26 cellular contexts compared by ENCODE assay signal in the genomic region with DNA sequence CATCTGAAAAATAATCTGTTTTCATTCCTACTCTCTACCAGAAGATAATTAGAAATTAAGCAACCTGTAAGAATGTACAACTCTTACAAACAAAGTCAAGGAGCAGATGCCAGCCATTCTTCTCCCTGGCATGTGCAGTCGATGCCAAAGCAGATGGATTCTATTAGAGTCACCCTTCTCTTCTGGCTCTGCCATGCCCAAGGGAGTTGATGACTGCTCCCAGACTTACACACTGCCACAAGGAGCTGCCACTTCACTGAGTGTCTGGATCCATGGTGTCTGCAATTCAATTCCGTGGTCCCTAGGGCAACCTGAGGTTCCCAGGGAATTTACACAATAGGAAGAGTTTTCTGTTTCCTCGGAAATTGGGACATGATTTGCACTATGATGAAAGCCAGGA.
DNase-seq lines count a peak whose midpoint lies in the region; ATAC-seq and TF ChIP-seq lines count a peak whose summit lies in the region.
"Had no signal": no experiment of that assay in that cellular context is flagged by ENCODE, and none has a peak within 500 bp of the region (broad histone marks: within the 10 kb centered on the region; RNA-seq: fewer than 3 reads in every experiment).

No MANE protein-coding gene starts in this region.

- peaks cover 34% of the 10 kb centered on the region for H3K27me3 Mint-ChIP-seq in T-helper 17 cell

- H2BK15ac ChIP-seq in IMR-90 (ENCODE audit: low read depth, low read length): no peak overlapping the region
- no peak overlapping the region for H2BK15ac ChIP-seq in mesendoderm (replicated peaks; ENCODE audit: low read depth)

- H3K36me3 ChIP-seq in IMR-90 (ENCODE audit: control insufficient read depth, insufficient read depth, low read length) (no peaks in the 10 kb centered on the region), mesendoderm (ENCODE audit: control insufficient read depth, insufficient read depth, low read length) (no peaks in the 10 kb centered on the region)
- H3K36me3 ChIP-seq: BLaER1 treated with 17β-estradiol and CSF1 and Interleukin-3, amounts not matched to agents 10 nM and 100 nM; cardiac muscle cell; MG63; Peyer's patch; SJCRH30 had no signal

- peak overlapping the region; percentile 40 for H2AK9ac ChIP-seq in IMR-90 (replicated peaks; ENCODE audit: low read depth, low read length, poor library complexity)

- H3K4me2 ChIP-seq in IMR-90 (ENCODE audit: low read depth, low read length) (no peak overlapping the region), mesendoderm (ENCODE audit: low read length) (no peak overlapping the region)
- H3K4me2 ChIP-seq: BLaER1 treated with 17β-estradiol and CSF1 and Interleukin-3, amounts not matched to agents 10 nM and 100 nM had no signal

- H2AFZ ChIP-seq in IMR-90 (replicated peaks; ENCODE audit: low read length, poor library complexity): no peak overlapping the region

- in situ Hi-C loops in IMR-90 (cut with MboI; ENCODE audit: low sequenced_read_pairs): no loop called here

- H3K27ac ChIP-seq in IMR-90 (ENCODE audit: insufficient read depth, low read length): no peak overlapping the region
- H3K27ac ChIP-seq in mesendoderm (ENCODE audit: low read depth, low read length): no peak overlapping the region
- H3K27ac ChIP-seq: BLaER1 treated with 17β-estradiol and CSF1 and Interleukin-3, amounts not matched to agents 10 nM and 100 nM; cardiac muscle cell; Peyer's patch; SJCRH30 had no signal

- H3K4me3 ChIP-seq in IMR-90 (ENCODE audit: insufficient read depth, low read depth, low read length): no peak overlapping the region
- no peak overlapping the region for H3K4me3 ChIP-seq in mesendoderm (ENCODE audit: low read length)
- H3K4me3 ChIP-seq: BLaER1 treated with 17β-estradiol and CSF1 and Interleukin-3, amounts not matched to agents 10 nM and 100 nM; cardiac muscle cell; MG63; Peyer's patch; SJCRH30 had no signal

- no peak overlapping the region for H3K18ac ChIP-seq in IMR-90 (ENCODE audit: low read depth, low read length)
- no peak overlapping the region for H3K18ac ChIP-seq in mesendoderm (ENCODE audit: low read length)

- H3K36me3 Mint-ChIP-seq in T-helper 17 cell (ENCODE audit: low read depth): no peaks in the 10 kb centered on the region
- H3K36me3 Mint-ChIP-seq: activated naive CD4-positive, alpha-beta T cell treated with anti-CD3 and anti-CD28 coated beads, Interleukin-2, amount 50 U/mL, for 24 hours; IgD-negative memory B cell had no signal

- no peak overlapping the region for H3K4me3 Mint-ChIP-seq in T-helper 17 cell
- H3K4me3 Mint-ChIP-seq: activated CD4-positive, alpha-beta T cell treated with anti-CD3 and anti-CD28 coated beads, Interleukin-2, amount 10 ng/mL, durations not matched to agents 7 days and 5 days; activated naive CD4-positive, alpha-beta T cell treated with anti-CD3 and anti-CD28 coated beads, Interleukin-2, amount 50 U/mL, for 24 hours; activated T-helper 1 cell treated with anti-CD3 and anti-CD28 coated beads, Interleukin-12 subunit alpha, Interleukin-12 subunit beta, Interleukin-2, Interleukin-4 antibody, amounts not matched to agents 30 ng/mL and 10 ng/mL and 1 ng/mL, durations not matched to agents 14 hours and 24 hours and 36 hours; dendritic cell treated with granulocyte-macrophage colony-stimulating factor and Interleukin-4, amounts not matched to agents 40 ng/mL and 50 ng/mL, for 4 days; IgD-negative memory B cell; T-helper 1 cell treated with Interleukin-12 subunit alpha and Interleukin-12 subunit beta and Interleukin-4 antibody, amounts not matched to agents 30 μg/mL and 1 μg/mL, for 36 hours had no signal

- H3K14ac ChIP-seq in IMR-90 (replicated peaks; ENCODE audit: low read depth, low read length): no peak overlapping the region

- H2AK5ac ChIP-seq in IMR-90 (ENCODE audit: low read depth, low read length) (no peak overlapping the region), mesendoderm (ENCODE audit: low read length) (peak overlapping the region; percentile 33)

- no TSS peak for BruUV-seq in IMR-90 (replicated peaks; lab: Mats Ljungman, UMichigan)

- no peak overlapping the region for H2BK5ac ChIP-seq in IMR-90 (ENCODE audit: low read depth, low read length, poor library complexity, severe bottlenecking)
- H2BK5ac ChIP-seq in mesendoderm (ENCODE audit: low read length): no peak overlapping the region

- H4K20me1 ChIP-seq in IMR-90 (ENCODE audit: insufficient read depth, low read length): no peaks in the 10 kb centered on the region
- H4K20me1 ChIP-seq: BLaER1 treated with 17β-estradiol and CSF1 and Interleukin-3, amounts not matched to agents 10 nM and 100 nM had no signal

- H3K27me3 ChIP-seq in IMR-90 (ENCODE audit: control insufficient read depth, insufficient read depth, low read length) (no peaks in the 10 kb centered on the region), mesendoderm (ENCODE audit: insufficient read depth, low read length, poor library complexity) (no peaks in the 10 kb centered on the region)
- H3K27me3 ChIP-seq: BLaER1 treated with 17β-estradiol and CSF1 and Interleukin-3, amounts not matched to agents 10 nM and 100 nM; cardiac muscle cell; MG63; Peyer's patch; SJCRH30 had no signal

- no peaks in the 10 kb centered on the region for H3K79me1 ChIP-seq in IMR-90 (ENCODE audit: low read depth in 1 of 2, low read length in 2 of 2)
- no peaks in the 10 kb centered on the region for H3K79me1 ChIP-seq in mesendoderm (ENCODE audit: low read length)

- H2BK120ac ChIP-seq in IMR-90 (ENCODE audit: low read depth, low read length) (no peak overlapping the region), mesendoderm (ENCODE audit: low read depth, low read length) (no peak overlapping the region)

- peaks cover 5% of the 10 kb centered on the region; the same call in 1 of the 2 replicates for H3K9me1 ChIP-seq in IMR-90 (ENCODE audit: insufficient read depth, low read length)

- H3K23ac ChIP-seq in IMR-90 (ENCODE audit: low read depth, low read length) (no peak overlapping the region), mesendoderm (ENCODE audit: low read length) (no peak overlapping the region)

- POLR2A ChIA-PET in IMR-90 (lab: Charles Lee; ENCODE audit: unreplicated experiment): no interaction called here

- no peak overlapping the region for H3K27ac Mint-ChIP-seq in T-helper 17 cell
- H3K27ac Mint-ChIP-seq: activated CD4-positive, alpha-beta T cell treated with anti-CD3 and anti-CD28 coated beads, Interleukin-2, amount 10 ng/mL, durations not matched to agents 7 days and 5 days; activated naive CD4-positive, alpha-beta T cell treated with anti-CD3 and anti-CD28 coated beads, Interleukin-2, amount 50 U/mL, for 24 hours; activated T-helper 1 cell treated with anti-CD3 and anti-CD28 coated beads, Interleukin-12 subunit alpha, Interleukin-12 subunit beta, Interleukin-2, Interleukin-4 antibody, amounts not matched to agents 30 ng/mL and 10 ng/mL and 1 ng/mL, durations not matched to agents 14 hours and 24 hours and 36 hours; dendritic cell treated with granulocyte-macrophage colony-stimulating factor and Interleukin-4, amounts not matched to agents 40 ng/mL and 50 ng/mL, for 4 days; IgD-negative memory B cell; T-helper 1 cell treated with Interleukin-12 subunit alpha and Interleukin-12 subunit beta and Interleukin-4 antibody, amounts not matched to agents 30 μg/mL and 1 μg/mL, for 36 hours had no signal

- no peaks in the 10 kb centered on the region for H3K79me2 ChIP-seq in mesendoderm (ENCODE audit: control insufficient read depth, insufficient read depth, low read length)

- no peaks in the 10 kb centered on the region for H3K4me1 Mint-ChIP-seq in T-helper 17 cell
- H3K4me1 Mint-ChIP-seq: activated CD4-positive, alpha-beta T cell treated with anti-CD3 and anti-CD28 coated beads, Interleukin-2, amount 10 ng/mL, durations not matched to agents 7 days and 5 days; activated naive CD4-positive, alpha-beta T cell treated with anti-CD3 and anti-CD28 coated beads, Interleukin-2, amount 50 U/mL, for 24 hours; IgD-negative memory B cell had no signal

- intact Hi-C loops in IMR-90 (cut with micrococcal nuclease): no loop called here

- H3K9me3 ChIP-seq in IMR-90 (ENCODE audit: control insufficient read depth, insufficient read depth, low read length) (no peaks in the 10 kb centered on the region), T-helper 17 cell (ENCODE audit: control insufficient read depth, low read length, poor library complexity, severe bottlenecking) (peaks cover 2% of the 10 kb centered on the region)
- H3K9me3 ChIP-seq: Caco-2, MG63, Peyer's patch, SJCRH30 had no signal

- no peak for TF ChIP-seq RAD21 in IMR-90 (IDR thresholded peaks at IDR 0.05; ENCODE audit: low read length)

- no peak for TF ChIP-seq CTCF in IMR-90 (conservative IDR thresholded peaks at IDR 0.05; ENCODE audit: low read depth, low read length)

- no peak overlapping the region for H4K91ac ChIP-seq in IMR-90 (ENCODE audit: insufficient read depth, low read depth, low read length)

- no peak overlapping the region for H3K56ac ChIP-seq in IMR-90 (ENCODE audit: extremely low read depth, insufficient read depth, low read length)
- H3K56ac ChIP-seq in mesendoderm (ENCODE audit: low read length): no peak overlapping the region

- no peak for TF ChIP-seq POLR2A in IMR-90 (IDR thresholded peaks at IDR 0.05; ENCODE audit: low read depth, low read length)

- DNase-seq in AG08395 (ENCODE audit: low spot score) (peak; percentile 5), IMR-90 (no peak), mesendoderm (no peak), T-helper 17 cell (no peak), T-helper 1 cell (no peak)
- DNase-seq in effector CD4-positive, alpha-beta T cell: no peak
- DNase-seq: activated CD4-positive, alpha-beta T cell treated with anti-CD3 and anti-CD28 coated beads, Interleukin-2, amount 10 ng/mL, durations not matched to agents 7 days and 5 days; anterior cingulate cortex; Caco-2; MG63; NCI-H1417 treated with DMSO at 0.1 percent for 48 hours; NCI-H2081 treated with DMSO at 0.1 percent for 48 hours; NCI-H510A; Peyer's patch; SJCRH30; small intestine; stimulated activated CD4-positive, alpha-beta T cell treated with anti-CD3 and anti-CD28 coated beads, Interleukin-1b, Interleukin-23, amount 100 ng/mL, for 48 hours had no signal

- no peak overlapping the region for H3K4ac ChIP-seq in IMR-90 (ENCODE audit: low read depth, low read length)
- H3K4ac ChIP-seq in mesendoderm (ENCODE audit: low read depth, low read length): no peak overlapping the region

- WGBS in IMR-90 (ENCODE audit: extremely low coverage in 2 of 2, insufficient read length in 1 of 2), 2 experiments: 50% methylated on average over 1 of the region's 3 CpGs; no CpG with 5 or more reads in 1 of the 2 experiments
- no CpG with 5 or more reads among the region's 3 CpGs for WGBS in mesendoderm (ENCODE audit: extremely low coverage, insufficient coverage, low lambda C conversion rate)

- ATAC-seq in IMR-90 (ENCODE audit: low read depth) (peak; percentile 31; the same call in 1 of the 2 replicates), SK-N-SH treated with all-trans-retinoic acid at 6 μM for 48 hours (peak; percentile 65), GM19324 (IDR thresholded peaks at IDR 0.05; ENCODE audit: low FRiP score, unreplicated experiment) (no peak), T-helper 17 cell (no peak)

- dilution Hi-C loops in IMR-90 (cut with HindIII; ENCODE audit: low sequenced_read_pairs, unreplicated experiment): no loop called here

- H2BK20ac ChIP-seq in IMR-90 (ENCODE audit: low read depth, low read length): no peak overlapping the region

- peaks cover 3% of the 10 kb centered on the region; the same call in 1 of the 2 replicates for H3K4me1 ChIP-seq in IMR-90 (ENCODE audit: control insufficient read depth, insufficient read depth, low read length)
- H3K4me1 ChIP-seq in mesendoderm (ENCODE audit: control insufficient read depth, low read depth, low read length): peaks cover 7% of the 10 kb centered on the region
- H3K4me1 ChIP-seq: BLaER1 treated with 17β-estradiol and CSF1 and Interleukin-3, amounts not matched to agents 10 nM and 100 nM; Caco-2; Peyer's patch; SJCRH30 had no signal

- no peak overlapping the region for H4K8ac ChIP-seq in IMR-90 (ENCODE audit: low read depth in 2 of 2, low read length in 2 of 2)
- no peak overlapping the region for H4K8ac ChIP-seq in mesendoderm (ENCODE audit: low read depth, low read length)

- H4K5ac ChIP-seq in IMR-90 (ENCODE audit: low read depth, low read length): no peak overlapping the region
- H4K5ac ChIP-seq in mesendoderm (ENCODE audit: low read length): no peak overlapping the region

- H3K9ac ChIP-seq in IMR-90 (ENCODE audit: low read depth, low read length) (no peak overlapping the region), mesendoderm (ENCODE audit: low read length) (no peak overlapping the region)
- H3K9ac ChIP-seq: BLaER1 treated with 17β-estradiol and CSF1 and Interleukin-3, amounts not matched to agents 10 nM and 100 nM had no signal

- CTCF ChIA-PET in IMR-90 (lab: Yijun Ruan, JAX): no interaction called here

Comparison
In these comparisons a context has a peak if more than half of its experiments do, and no peak if none do; other contexts are left out.
1. ATAC-seq: peak in IMR-90 (single experiment) and SK-N-SH treated with all-trans-retinoic acid at 6 μM for 48 hours (single experiment); none in GM19324 (single experiment) and T-helper 17 cell (single experiment).